8 cellular contexts compared by ENCODE assay signal in genomic region chr17:63434951-63435571, GRCh38. TPM values are rescaled to one million over a fixed set of nuclear protein-coding genes. Genes with fewer than 3 reads are reported as not detected.
DNase-seq lines count a peak whose midpoint lies in the region; ATAC-seq, FAIRE-seq and TF ChIP-seq lines count a peak whose summit lies in the region.

No MANE protein-coding gene starts in this region.

- FAIRE-seq in urothelium cell line (lab: Jason Lieb, UNC) = peak; percentile 74

- peak; percentile 6 for ATAC-seq in left lobe of liver
- no peak for ATAC-seq in GM18517 (IDR thresholded peaks at IDR 0.05; ENCODE audit: unreplicated experiment)
- no peak for ATAC-seq in GM21737 (IDR thresholded peaks at IDR 0.05; ENCODE audit: unreplicated experiment)

- TF ChIP-seq CTCF in GM12873 (IDR thresholded peaks at IDR 0.05; ENCODE audit: insufficient read depth, low read depth, low read length, missing control alignments) = peak; percentile 40
- no peak for TF ChIP-seq CTCF in cardiac fibroblast (IDR thresholded peaks at IDR 0.05; ENCODE audit: low read depth, low read length)

- no peak overlapping the region for H3K4me3 ChIP-seq in cardiac fibroblast (replicated peaks in 1 of 2; ENCODE audit: low read depth in 2 of 2, low read length in 2 of 2)

- DNase-seq in OCI-M1 (lab: John Stamatoyannopoulos, UW) = peak; percentile 62
- DNase-seq in cardiac fibroblast (ENCODE audit: low read depth in 2 of 2) = peak; percentile 52 to 54
- DNase-seq in left lobe of liver (ENCODE audit: low spot score) = no peak
- peak; percentile 92 for DNase-seq in urothelium cell line (ENCODE audit: low spot score)
- DNase-seq in iPS-NIHi7 (ENCODE audit: extremely low spot score) = no peak

RNA-seq across cellular contexts. Expression of gene CYB561, which starts 11.0 kb away (rescaled TPM):
- 22.4 TPM for total RNA-seq in left lobe of liver

RNA-seq across cellular contexts. Expression of gene ACE, which starts 41.8 kb away (rescaled TPM):
- total RNA-seq in left lobe of liver = 1.0 TPM

Comparison
In these comparisons a context has a peak if more than half of its experiments do, and no peak if none do; other contexts are left out.
1. DNase-seq: peak in OCI-M1 (single experiment), cardiac fibroblast (2 of 2) and urothelium cell line (single experiment); none in left lobe of liver (single experiment) and iPS-NIHi7 (single experiment).